In the genomic region with DNA sequence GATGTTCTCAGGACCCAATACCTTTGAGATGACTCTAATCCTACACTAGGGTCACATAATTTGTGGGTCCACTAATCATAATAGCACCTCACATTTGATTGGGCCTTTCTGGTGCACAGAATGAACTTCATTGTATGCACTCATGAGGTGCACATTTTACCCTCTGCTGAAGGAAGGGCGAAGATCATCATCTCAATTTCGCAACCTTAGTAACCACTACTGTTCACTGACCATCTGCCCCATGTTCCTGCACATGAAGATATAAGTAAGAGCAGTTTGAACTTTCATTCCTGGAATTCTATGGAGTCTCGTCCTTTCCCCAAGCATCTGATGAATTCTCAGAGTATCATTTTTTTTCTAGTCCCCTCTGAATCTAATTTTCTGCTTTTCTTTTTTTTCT, we compare ENCODE assay signal across 18 cellular contexts. TPM values are rescaled to one million over a fixed set of nuclear protein-coding genes. Genes with fewer than 3 reads are reported as not detected.
"Had no signal": no experiment of that assay in that cellular context is flagged by ENCODE, and none has a peak within 500 bp of the region (broad histone marks: within the 10 kb centered on the region; RNA-seq: fewer than 3 reads in every experiment).

No MANE protein-coding gene starts in this region.

- H3K36me3 ChIP-seq: brain microvascular endothelial cell, gastrocnemius medialis, heart left ventricle, neural progenitor cell, pancreas, sigmoid colon, thyroid gland had no signal

- H3K4me3 ChIP-seq: gastrocnemius medialis, heart left ventricle, neural progenitor cell, pancreas, sigmoid colon, thyroid gland had no signal

- H3K4me1 ChIP-seq: gastrocnemius medialis, heart left ventricle, pancreas, sigmoid colon, thyroid gland had no signal

- H2AFZ ChIP-seq: neural progenitor cell had no signal

- H3K9me3 ChIP-seq: gastrocnemius medialis, pancreas, sigmoid colon, thyroid gland had no signal

- H3K9ac ChIP-seq: neural progenitor cell had no signal

- H3K4me2 ChIP-seq: neural progenitor cell had no signal

- H3K27me3 ChIP-seq: brain microvascular endothelial cell, gastrocnemius medialis, neural progenitor cell, pancreas, sigmoid colon, thyroid gland had no signal

- DNase-seq: activated B cell treated with CpG ODN at 0.5 μM for 24 hours; activated CD4-positive, alpha-beta T cell treated with anti-CD3 and anti-CD28 coated beads for 48 hours; activated CD8-positive, alpha-beta T cell treated with anti-CD3 and anti-CD28 coated beads for 36 hours; activated gamma-delta T cell treated with Interleukin-2 at 50 U/mL for 16 hours; activated T-cell treated with anti-CD3 and anti-CD28 coated beads, Interleukin-2, amount 50 U/mL, for 72 hours; brain microvascular endothelial cell; cortex of kidney; effector CD4-positive, alpha-beta T cell; gastrocnemius medialis; heart left ventricle; immature natural killer cell; midbrain; naive B cell; pancreas; sigmoid colon; thyroid gland had no signal

- ATAC-seq: activated CD8-positive, alpha-beta T cell treated with anti-CD3 and anti-CD28 coated beads for 36 hours; activated T-cell treated with anti-CD3 and anti-CD28 coated beads, Interleukin-2, amount 50 U/mL, for 72 hours; gastrocnemius medialis; heart left ventricle; pancreas; stimulated activated memory B cell treated with anti-CD40 and anti-IgM and Interleukin-4, amounts not matched to agents 10 μg/mL and 1 μg/mL and 100 μg/mL, for 72 hours had no signal

- H3K27ac ChIP-seq: brain microvascular endothelial cell, gastrocnemius medialis, heart left ventricle, neural progenitor cell, pancreas, sigmoid colon, thyroid gland had no signal

RNA-seq across cellular contexts. Expression of a gene that starts 21.2 kb away (rescaled TPM):
- total RNA-seq: activated B cell treated with CpG ODN at 0.5 μM for 24 hours had no signal
